25 cellular contexts compared by ENCODE assay signal in genomic region chr10:12887780-12888179, GRCh38.
"Had no signal": no experiment of that assay in that cellular context is flagged by ENCODE, and none has a peak within 500 bp of the region (broad histone marks: within the 10 kb centered on the region; RNA-seq: fewer than 3 reads in every experiment).

No MANE protein-coding gene starts in this region.

- H3K9me3 ChIP-seq: colonic mucosa, right lobe of liver, upper lobe of right lung had no signal

- H3K4me2 ChIP-seq: hepatocyte had no signal

- H3K27ac ChIP-seq: colonic mucosa, hepatocyte, psoas muscle, right lobe of liver, spleen, stomach, upper lobe of right lung had no signal

- H3K4me1 ChIP-seq: colonic mucosa, psoas muscle, right lobe of liver, spleen, upper lobe of right lung had no signal

- H3K27me3 ChIP-seq: colonic mucosa, hepatocyte, right lobe of liver, spleen, stomach, tibial nerve had no signal

- H3K27ac Mint-ChIP-seq: endodermal cell; naive thymus-derived CD4-positive, alpha-beta T cell; stimulated activated memory B cell treated with anti-CD40 and anti-IgM and Interleukin-4, amounts not matched to agents 10 μg/mL and 1 μg/mL and 100 μg/mL, for 72 hours had no signal

- ATAC-seq: left colon; naive thymus-derived CD4-positive, alpha-beta T cell; psoas muscle; stimulated activated memory B cell treated with anti-CD40 and anti-IgM and Interleukin-4, amounts not matched to agents 10 μg/mL and 1 μg/mL and 100 μg/mL, for 72 hours; upper lobe of right lung had no signal

- DNase-seq: cerebellar nuclear complex; colonic mucosa; effector CD4-positive, alpha-beta T cell; erythroblast; foreskin melanocyte; head of caudate nucleus; kidney; left colon; mesendoderm; naive thymus-derived CD4-positive, alpha-beta T cell; nephron progenitor cell; psoas muscle; retina; right lobe of liver; spleen; stimulated activated CD4-positive, alpha-beta T cell treated with anti-CD3 and anti-CD28 coated beads, Interleukin-15, amount 100 ng/mL, for 24 hours; stimulated activated CD4-positive, alpha-beta T cell treated with anti-CD3 and anti-CD28 coated beads, Interleukin-1b, Interleukin-23, amount 100 ng/mL, for 48 hours; stimulated activated CD4-positive, alpha-beta T cell treated with anti-CD3 and anti-CD28 coated beads, Interleukin-4, amount 100 ng/mL, for 24 hours; stomach; upper lobe of right lung had no signal

- H3K36me3 ChIP-seq: colonic mucosa, right lobe of liver, spleen, stomach, tibial nerve, upper lobe of right lung had no signal

- H3K4me3 Mint-ChIP-seq: endodermal cell; naive thymus-derived CD4-positive, alpha-beta T cell; nephron progenitor cell; stimulated activated memory B cell treated with anti-CD40 and anti-IgM and Interleukin-4, amounts not matched to agents 10 μg/mL and 1 μg/mL and 100 μg/mL, for 72 hours had no signal

- H3K4me3 ChIP-seq: colonic mucosa, hepatocyte, psoas muscle, right lobe of liver, spleen, stomach, tibial nerve, upper lobe of right lung had no signal

- FAIRE-seq: endothelial cell of umbilical vein, kidney had no signal

- H2AFZ ChIP-seq: hepatocyte had no signal

- H3K79me2 ChIP-seq: hepatocyte had no signal

- H3K4me1 Mint-ChIP-seq: endodermal cell; stimulated activated memory B cell treated with anti-CD40 and anti-IgM and Interleukin-4, amounts not matched to agents 10 μg/mL and 1 μg/mL and 100 μg/mL, for 72 hours had no signal
